2 cellular contexts compared by ENCODE assay signal in the genomic region with DNA sequence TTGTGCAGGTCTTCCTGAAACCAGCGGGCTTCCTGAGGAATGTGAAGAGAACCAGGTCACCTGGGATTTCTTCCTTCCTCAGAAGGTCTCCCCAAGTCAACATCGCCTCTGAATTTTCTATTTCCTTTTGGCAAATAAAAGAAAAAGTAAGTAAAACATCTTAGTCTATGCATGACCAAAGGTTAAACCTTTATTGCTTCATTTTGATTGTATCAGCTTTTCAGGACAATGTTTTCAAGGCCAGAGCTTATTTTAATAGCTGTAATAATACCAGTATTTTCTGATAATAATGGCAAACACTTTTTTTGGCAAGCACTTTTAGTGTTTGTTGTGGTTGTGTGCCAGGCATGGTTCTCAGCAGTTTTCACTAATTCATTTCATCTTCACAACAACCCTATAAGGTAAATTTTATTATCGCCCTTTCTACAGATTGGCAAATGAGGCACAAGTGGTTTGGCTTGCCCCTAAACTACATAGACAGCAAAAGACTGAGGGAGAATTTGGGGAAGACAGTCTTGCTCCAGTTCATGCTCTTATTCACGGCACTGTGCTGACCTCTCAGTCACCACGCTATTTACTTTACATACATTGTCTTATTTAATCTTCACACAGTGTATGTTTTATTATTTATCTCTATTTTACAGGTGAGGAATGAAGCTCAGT.
TF ChIP-seq lines count a peak whose summit lies in the region.

No MANE protein-coding gene starts in this region.

TF ChIP-seq in IMR-90, 13 proteins besides CTCF, POLR2A, EP300 and RAD21:
- no peak for TF ChIP-seq FOS (IDR thresholded peaks at IDR 0.05; ENCODE audit: low read depth, low read length)
- no peak for TF ChIP-seq SMC3 (IDR thresholded peaks at IDR 0.05; ENCODE audit: low read depth, low read length)
- no peak for TF ChIP-seq BHLHE40 (IDR thresholded peaks at IDR 0.05; ENCODE audit: low read depth, low read length)
- TF ChIP-seq RCOR1 (IDR thresholded peaks at IDR 0.05; ENCODE audit: insufficient replicate concordance, low read length) = no peak
- TF ChIP-seq NFE2L2 (IDR thresholded peaks at IDR 0.05; ENCODE audit: low read depth, low read length) = no peak
- no peak for TF ChIP-seq MAFK (IDR thresholded peaks at IDR 0.05; ENCODE audit: low read depth, low read length)
- TF ChIP-seq RFX5 (IDR thresholded peaks at IDR 0.05; ENCODE audit: low read depth, low read length) = no peak
- TF ChIP-seq, protein P1, sequence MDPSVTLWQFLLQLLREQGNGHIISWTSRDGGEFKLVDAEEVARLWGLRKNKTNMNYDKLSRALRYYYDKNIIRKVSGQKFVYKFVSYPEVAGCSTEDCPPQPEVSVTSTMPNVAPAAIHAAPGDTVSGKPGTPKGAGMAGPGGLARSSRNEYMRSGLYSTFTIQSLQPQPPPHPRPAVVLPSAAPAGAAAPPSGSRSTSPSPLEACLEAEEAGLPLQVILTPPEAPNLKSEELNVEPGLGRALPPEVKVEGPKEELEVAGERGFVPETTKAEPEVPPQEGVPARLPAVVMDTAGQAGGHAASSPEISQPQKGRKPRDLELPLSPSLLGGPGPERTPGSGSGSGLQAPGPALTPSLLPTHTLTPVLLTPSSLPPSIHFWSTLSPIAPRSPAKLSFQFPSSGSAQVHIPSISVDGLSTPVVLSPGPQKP (IDR thresholded peaks at IDR 0.05; ENCODE audit: borderline replicate concordance, low read depth, low read length) = no peak
- no peak for TF ChIP-seq MAZ (IDR thresholded peaks at IDR 0.05; ENCODE audit: borderline replicate concordance, low read depth, low read length)
- no peak for TF ChIP-seq CHD1 (IDR thresholded peaks at IDR 0.05; ENCODE audit: low read depth, low read length)
- TF ChIP-seq, protein P2, sequence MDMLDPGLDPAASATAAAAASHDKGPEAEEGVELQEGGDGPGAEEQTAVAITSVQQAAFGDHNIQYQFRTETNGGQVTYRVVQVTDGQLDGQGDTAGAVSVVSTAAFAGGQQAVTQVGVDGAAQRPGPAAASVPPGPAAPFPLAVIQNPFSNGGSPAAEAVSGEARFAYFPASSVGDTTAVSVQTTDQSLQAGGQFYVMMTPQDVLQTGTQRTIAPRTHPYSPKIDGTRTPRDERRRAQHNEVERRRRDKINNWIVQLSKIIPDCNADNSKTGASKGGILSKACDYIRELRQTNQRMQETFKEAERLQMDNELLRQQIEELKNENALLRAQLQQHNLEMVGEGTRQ (IDR thresholded peaks at IDR 0.05; ENCODE audit: low read depth, low read length) = no peak
- TF ChIP-seq CEBPB (IDR thresholded peaks at IDR 0.05; ENCODE audit: low read depth, low read length) = no peak
TF ChIP-seq in IMR-90: peak in this region for 0.

TF ChIP-seq in K562, 482 proteins besides CTCF, POLR2A, EP300 and RAD21:
- TF ChIP-seq ZNF707 (CRISPR knock-in tag; conservative IDR thresholded peaks at IDR 0.05) = no peak
- no peak for TF ChIP-seq ZNF699 (CRISPR knock-in tag; IDR thresholded peaks at IDR 0.05; ENCODE audit: insufficient replicate concordance)
- TF ChIP-seq ARNT (IDR thresholded peaks at IDR 0.05) = no peak
- TF ChIP-seq ZBTB5 (IDR thresholded peaks at IDR 0.05) = no peak
- no peak for TF ChIP-seq NFIX (CRISPR knock-in tag; IDR thresholded peaks at IDR 0.05; ENCODE audit: low read depth)
- TF ChIP-seq, protein P3, sequence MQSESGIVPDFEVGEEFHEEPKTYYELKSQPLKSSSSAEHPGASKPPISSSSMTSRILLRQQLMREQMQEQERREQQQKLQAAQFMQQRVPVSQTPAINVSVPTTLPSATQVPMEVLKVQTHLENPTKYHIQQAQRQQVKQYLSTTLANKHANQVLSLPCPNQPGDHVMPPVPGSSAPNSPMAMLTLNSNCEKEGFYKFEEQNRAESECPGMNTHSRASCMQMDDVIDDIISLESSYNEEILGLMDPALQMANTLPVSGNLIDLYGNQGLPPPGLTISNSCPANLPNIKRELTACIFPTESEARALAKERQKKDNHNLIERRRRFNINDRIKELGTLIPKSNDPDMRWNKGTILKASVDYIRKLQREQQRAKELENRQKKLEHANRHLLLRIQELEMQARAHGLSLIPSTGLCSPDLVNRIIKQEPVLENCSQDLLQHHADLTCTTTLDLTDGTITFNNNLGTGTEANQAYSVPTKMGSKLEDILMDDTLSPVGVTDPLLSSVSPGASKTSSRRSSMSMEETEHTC (IDR thresholded peaks at IDR 0.05) = no peak
- TF ChIP-seq NR2C2 (CRISPR knock-in tag; IDR thresholded peaks at IDR 0.05) = no peak
- peak; percentile 25; the same call in 1 of the 2 replicates for TF ChIP-seq NR2C2 (tag; IDR thresholded peaks at IDR 0.05)
- TF ChIP-seq HSF4 (CRISPR knock-in tag; IDR thresholded peaks at IDR 0.05; ENCODE audit: borderline replicate concordance) = 0 out of 2 replicates have a peak, but pooled peaks have one; percentile 36
- TF ChIP-seq ZNF175 (CRISPR knock-in tag; IDR thresholded peaks at IDR 0.05; ENCODE audit: low read depth) = 0 out of 2 replicates have a peak, but pooled peaks have one; percentile 2
- TF ChIP-seq ZNF639 (CRISPR knock-in tag; conservative IDR thresholded peaks at IDR 0.05 in 1 of 2, IDR thresholded peaks at IDR 0.05 in 1 of 2) = 0 out of 4 replicates have a peak, but pooled peaks of 1 of the 2 experiments have one; percentile 8
- TF ChIP-seq CEBPG (CRISPR knock-in tag; IDR thresholded peaks at IDR 0.05) = no peak
- peak in 1 of 2 experiments; percentile 58; a peak in 2 of 4 replicates for TF ChIP-seq CEBPG (tag; conservative IDR thresholded peaks at IDR 0.05 in 1 of 2, IDR thresholded peaks at IDR 0.05 in 1 of 2)
TF ChIP-seq in K562: peak in this region for 5.
